9 cellular contexts compared by ENCODE assay signal in the genomic region with DNA sequence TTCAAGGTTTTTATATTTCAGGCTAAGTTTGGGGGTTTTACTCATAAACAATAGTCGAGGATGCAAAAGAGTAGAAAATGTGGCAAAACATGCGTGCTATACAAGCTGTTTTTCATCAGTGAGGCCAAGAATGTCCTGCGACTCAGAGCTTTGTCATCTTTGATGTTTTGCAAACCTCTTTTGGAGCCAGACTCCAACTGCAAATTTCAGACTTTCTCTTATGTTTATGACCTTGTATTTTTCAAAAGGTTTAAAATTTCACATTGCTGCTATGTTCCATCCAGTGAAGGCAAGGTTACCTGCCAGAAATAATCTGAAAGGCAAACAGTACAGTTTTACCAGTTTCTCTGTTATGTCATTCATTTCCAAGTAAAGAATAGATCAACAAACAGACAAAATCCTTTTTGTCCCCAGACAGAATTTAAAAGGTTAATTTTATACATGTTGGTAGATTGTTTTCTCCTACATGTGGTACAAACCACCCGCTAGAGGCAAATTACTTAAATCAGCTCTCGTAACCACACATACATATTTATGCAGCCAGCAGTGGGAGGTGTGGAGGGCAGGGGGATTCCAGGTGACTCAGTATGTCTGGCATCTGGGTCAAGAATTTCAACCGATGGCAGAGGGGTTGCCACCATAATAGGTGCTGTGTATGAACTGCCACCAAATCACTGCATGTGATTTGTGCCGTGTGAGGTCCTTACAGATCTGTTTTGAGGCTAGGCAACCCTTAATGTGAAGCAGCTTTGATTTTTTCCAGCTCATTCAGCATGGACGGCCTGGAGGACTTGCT.
DNase-seq lines count a peak whose midpoint lies in the region; ATAC-seq and TF ChIP-seq lines count a peak whose summit lies in the region.
"Had no signal": no experiment of that assay in that cellular context is flagged by ENCODE, and none has a peak within 500 bp of the region (broad histone marks: within the 10 kb centered on the region; RNA-seq: fewer than 3 reads in every experiment).

No MANE protein-coding gene starts in this region.

- H3K4ac ChIP-seq in trophoblast cell (ENCODE audit: low read depth, low read length) = peak overlapping the region; percentile 50

- H2AFZ ChIP-seq in trophoblast cell (ENCODE audit: insufficient read depth, low read length, poor library complexity) = no peak overlapping the region

- H3K27me3 ChIP-seq in brain microvascular endothelial cell (replicated peaks) (no peaks in the 10 kb centered on the region), trophoblast cell (ENCODE audit: insufficient read depth, low read length) (no peaks in the 10 kb centered on the region)

- DNase-seq in ELR (ENCODE audit: low read depth) (peak; percentile 91), M059J (ENCODE audit: low read depth) (peak; percentile 95), brain microvascular endothelial cell (peak; percentile 82), trophoblast cell (peak; percentile 75 to 78), GM10248 (ENCODE audit: extremely low spot score) (no peak), NCI-H2171 treated with DMSO at 0.1 percent for 48 hours (lab: John Stamatoyannopoulos, UW) (no peak)
- DNase-seq: naive B cell had no signal

- TF ChIP-seq CTCF in brain microvascular endothelial cell (IDR thresholded peaks at IDR 0.05; ENCODE audit: low read depth, low read length, missing control alignments) (peak; percentile 28), GM10248 (IDR thresholded peaks at IDR 0.05; ENCODE audit: control extremely low read depth, extremely low read depth, low read depth, missing control alignments) (no peak)

- H3K4me1 ChIP-seq in trophoblast cell (ENCODE audit: control insufficient read depth in 1 of 2, insufficient read depth in 2 of 2, low read length in 2 of 2) = peaks cover 9 to 13% of the 10 kb centered on the region in 2 experiments

- H4K12ac ChIP-seq in trophoblast cell (ENCODE audit: low read depth, low read length) = no peak overlapping the region

- no peak for ATAC-seq in GM21390 (IDR thresholded peaks at IDR 0.05; ENCODE audit: unreplicated experiment)
- ATAC-seq in HG03196 (IDR thresholded peaks at IDR 0.05; ENCODE audit: unreplicated experiment) = no peak

- peak overlapping the region; percentile 69 for H2BK5ac ChIP-seq in trophoblast cell (ENCODE audit: low read depth, low read length, poor library complexity)

- CTCF ChIA-PET in GM10248 (lab: Yijun Ruan, JAX) = no interaction called here

- H3K14ac ChIP-seq in trophoblast cell (ENCODE audit: low read length) = peak overlapping the region; percentile 34

- peak overlapping the region; percentile 67 for H2BK120ac ChIP-seq in trophoblast cell (ENCODE audit: insufficient read depth, low read length, poor library complexity)

- peak overlapping the region; percentile 85 for H4K8ac ChIP-seq in trophoblast cell (ENCODE audit: low read depth, low read length)

- H3K27ac ChIP-seq in brain microvascular endothelial cell (peak overlapping the region; percentile 94), trophoblast cell (ENCODE audit: low read depth, low read length) (peak overlapping the region; percentile 77)

- H3K36me3 ChIP-seq in brain microvascular endothelial cell (replicated peaks) (no peaks in the 10 kb centered on the region), trophoblast cell (ENCODE audit: control insufficient read depth in 1 of 2, insufficient read depth in 2 of 2, low read length in 2 of 2) (no peaks in the 10 kb centered on the region)

- H3K4me3 ChIP-seq in brain microvascular endothelial cell (ENCODE audit: low read depth, low read length) (no peak overlapping the region), trophoblast cell (ENCODE audit: low read depth, low read length) (no peak overlapping the region)

- H2AK5ac ChIP-seq in trophoblast cell (ENCODE audit: low read length) = no peak overlapping the region

- peaks cover 8% of the 10 kb centered on the region for H3K79me1 ChIP-seq in trophoblast cell (ENCODE audit: low read length)

- peak overlapping the region; percentile 83 for H3K18ac ChIP-seq in trophoblast cell (ENCODE audit: low read length)

- no peak overlapping the region for H3K9ac ChIP-seq in trophoblast cell (ENCODE audit: low read length)

- no peak overlapping the region for H3K23ac ChIP-seq in trophoblast cell (ENCODE audit: low read length)

- H3K9me3 ChIP-seq in trophoblast cell (ENCODE audit: insufficient read depth, low read depth, low read length) = no peaks in the 10 kb centered on the region

- WGBS in trophoblast cell (ENCODE audit: extremely low coverage, insufficient coverage, insufficient read length) = no CpG with 5 or more reads among the region's 8 CpGs

- no peaks in the 10 kb centered on the region for H3K79me2 ChIP-seq in trophoblast cell (ENCODE audit: control insufficient read depth, insufficient read depth, low read length, poor library complexity)

- peak overlapping the region; percentile 35 for H3K4me2 ChIP-seq in trophoblast cell (ENCODE audit: low read length)

- in situ Hi-C loops in brain microvascular endothelial cell (cut with HindIII; ENCODE audit: low pct_ligation_motif_present, low sequenced_read_pairs) = loop anchor here (25.0 kb wide), 1 partner anchor 191 kb away; no protein-coding TSS in a partner anchor

- peak overlapping the region; percentile 62 for H4K91ac ChIP-seq in trophoblast cell (ENCODE audit: low read depth, low read length)

- H2BK12ac ChIP-seq in trophoblast cell (ENCODE audit: low read length) = peak overlapping the region; percentile 74

- POLR2A ChIA-PET in GM10248 (lab: Yijun Ruan, JAX) = no interaction called here

Comparison
In these comparisons a context has a peak if more than half of its experiments do, and no peak if none do; other contexts are left out.
1. DNase-seq: peak in ELR (single experiment), M059J (single experiment), brain microvascular endothelial cell (single experiment) and trophoblast cell (2 of 2); none in GM10248 (single experiment) and NCI-H2171 treated with DMSO at 0.1 percent for 48 hours (single experiment).